8 cellular contexts compared by ENCODE assay signal in genomic region chr3:68972358-68972979, GRCh38. TPM values are rescaled to one million over a fixed set of nuclear protein-coding genes. Genes with fewer than 3 reads are reported as not detected.
DNase-seq lines count a peak whose midpoint lies in the region; ATAC-seq and TF ChIP-seq lines count a peak whose summit lies in the region.

No MANE protein-coding gene starts in this region.

- H3K9me3 Mint-ChIP-seq in stimulated activated effector memory CD8-positive, alpha-beta T cell treated with anti-CD3 and anti-CD28 coated beads, Interleukin-12 subunit alpha, Interleukin-12 subunit beta, amount 100 ng/mL, for 72 hours, result no peaks in the 10 kb centered on the region

- no peak overlapping the region for H3K4me3 Mint-ChIP-seq in stimulated activated effector memory CD8-positive, alpha-beta T cell treated with anti-CD3 and anti-CD28 coated beads, Interleukin-12 subunit alpha, Interleukin-12 subunit beta, amount 100 ng/mL, for 72 hours

- 34% methylated on average over 11 of the region's 11 CpGs for WGBS in liver

- no peak overlapping the region for H3K4me3 ChIP-seq in SU-DHL-6 (ENCODE audit: insufficient read depth, low read length, poor library complexity, severe bottlenecking)
- H3K4me3 ChIP-seq in liver (ENCODE audit: low read depth in 1 of 3, low read length in 3 of 3), result no peak overlapping the region

- peak; percentile 60 for ATAC-seq in GM21528 (IDR thresholded peaks at IDR 0.05; ENCODE audit: low FRiP score, unreplicated experiment)
- ATAC-seq in stimulated activated effector memory CD8-positive, alpha-beta T cell treated with anti-CD3 and anti-CD28 coated beads, Interleukin-12 subunit alpha, Interleukin-12 subunit beta, amount 100 ng/mL, for 72 hours, result peak; percentile 83

- no peak overlapping the region for H3K4me2 ChIP-seq in SU-DHL-6 (ENCODE audit: low read depth, low read length, poor library complexity, severe bottlenecking)

- H3K27me3 ChIP-seq in SU-DHL-6 (ENCODE audit: low read length), result no peaks in the 10 kb centered on the region
- H3K27me3 ChIP-seq in liver (ENCODE audit: control insufficient read depth in 4 of 4, insufficient read depth in 4 of 4, low read length in 3 of 4), result peaks cover 0 to 3% (median 0%) of the 10 kb centered on the region in 4 donors

- H3K27ac ChIP-seq in SU-DHL-6 (ENCODE audit: low read depth, low read length) (no peak overlapping the region), caudate nucleus (ENCODE audit: low read depth, low read length) (no peak overlapping the region), liver (ENCODE audit: low read depth in 1 of 2, low read length in 2 of 2) (no peak overlapping the region)

- peak; percentile 64 for DNase-seq in ELR (ENCODE audit: low read depth)
- peak; percentile 19 for DNase-seq in LoVo (ENCODE audit: low spot score)
- DNase-seq in caudate nucleus (lab: John Stamatoyannopoulos, UW), result peak in 53 of 61 donors; percentile 1 to 77 (median 43)
- peak in 1 of 2 donors; percentile 73 for DNase-seq in stimulated activated effector memory CD8-positive, alpha-beta T cell treated with anti-CD3 and anti-CD28 coated beads, Interleukin-12 subunit alpha, Interleukin-12 subunit beta, amount 100 ng/mL, for 72 hours (ENCODE audit: low spot score in 2 of 2)
- no peak for DNase-seq in NK-92 treated with Interleukin-12 subunit alpha and Interleukin-12 subunit beta, amount 100 ng/mL, for 24 hours (lab: John Stamatoyannopoulos, UW)

- TF ChIP-seq RAD21 in liver (IDR thresholded peaks at IDR 0.05), result peak; percentile 79 to 88

- H3K9me3 ChIP-seq in SU-DHL-6 (ENCODE audit: insufficient read depth, low read length), result no peaks in the 10 kb centered on the region
- no peaks in the 10 kb centered on the region for H3K9me3 ChIP-seq in liver (ENCODE audit: control insufficient read depth in 4 of 4, low read length in 3 of 4)

- peak; percentile 84 for TF ChIP-seq CTCF in SU-DHL-6 (IDR thresholded peaks at IDR 0.05; ENCODE audit: insufficient read depth, low read length, poor library complexity, severe bottlenecking)
- TF ChIP-seq CTCF in liver (IDR thresholded peaks at IDR 0.05; ENCODE audit: low read depth, low read length, missing input control), result peak; percentile 54

- no peaks in the 10 kb centered on the region for H3K9me2 ChIP-seq in SU-DHL-6 (replicated peaks; ENCODE audit: insufficient read depth, low read length)

- no peaks in the 10 kb centered on the region for H3K79me2 ChIP-seq in SU-DHL-6 (ENCODE audit: insufficient read depth, low read length)

- H3K9ac ChIP-seq in SU-DHL-6 (ENCODE audit: low read length) (no peak overlapping the region), liver (ENCODE audit: low read depth in 1 of 2, low read length in 2 of 2) (no peak overlapping the region)

- no peaks in the 10 kb centered on the region for H3K4me1 ChIP-seq in liver (ENCODE audit: control insufficient read depth in 4 of 4, insufficient read depth in 4 of 4, low read length in 3 of 4)

- no peak overlapping the region for H3K27ac Mint-ChIP-seq in stimulated activated effector memory CD8-positive, alpha-beta T cell treated with anti-CD3 and anti-CD28 coated beads, Interleukin-12 subunit alpha, Interleukin-12 subunit beta, amount 100 ng/mL, for 72 hours

- no peaks in the 10 kb centered on the region for H3K4me1 Mint-ChIP-seq in stimulated activated effector memory CD8-positive, alpha-beta T cell treated with anti-CD3 and anti-CD28 coated beads, Interleukin-12 subunit alpha, Interleukin-12 subunit beta, amount 100 ng/mL, for 72 hours

- H3F3A ChIP-seq in SU-DHL-6 (ENCODE audit: insufficient read depth), result no peaks in the 10 kb centered on the region

- H2AFZ ChIP-seq in SU-DHL-6 (ENCODE audit: low read depth, low read length, severe bottlenecking), result no peak overlapping the region

- H4K20me1 ChIP-seq in SU-DHL-6 (ENCODE audit: low read depth, low read length), result no peaks in the 10 kb centered on the region

- H3K36me3 Mint-ChIP-seq in stimulated activated effector memory CD8-positive, alpha-beta T cell treated with anti-CD3 and anti-CD28 coated beads, Interleukin-12 subunit alpha, Interleukin-12 subunit beta, amount 100 ng/mL, for 72 hours, result peaks cover 16% of the 10 kb centered on the region

- H3K36me3 ChIP-seq in SU-DHL-6 (ENCODE audit: low read length) (peaks cover 4% of the 10 kb centered on the region; the same call in 1 of the 2 replicates), liver (ENCODE audit: control insufficient read depth in 4 of 4, insufficient read depth in 3 of 4, low read depth in 1 of 4, low read length in 3 of 4) (peaks cover 0 to 7% (median 3%) of the 10 kb centered on the region in 4 donors)

TF ChIP-seq in liver, 16 proteins besides CTCF, POLR2A, EP300 and RAD21:
- no peak for TF ChIP-seq MAX (IDR thresholded peaks at IDR 0.05)
- TF ChIP-seq NR2F2 (IDR thresholded peaks at IDR 0.05), result no peak
- no peak for TF ChIP-seq HNF4G (IDR thresholded peaks at IDR 0.05)
- no peak for TF ChIP-seq ZBTB33 (IDR thresholded peaks at IDR 0.05)
- no peak for TF ChIP-seq YY1 (IDR thresholded peaks at IDR 0.05)
- TF ChIP-seq TAF1 (conservative IDR thresholded peaks at IDR 0.05), result no peak
- TF ChIP-seq RXRA (IDR thresholded peaks at IDR 0.05), result no peak
TF ChIP-seq in liver: peak in this region for 0.

RNA-seq across cellular contexts. Expression of gene TAFA4, which starts 40.1 kb away (rescaled TPM):
- total RNA-seq in liver, result under 1 TPM in 1 of 2 donors, not detected in 1; 0.70 TPM
- under 1 TPM in 1 of 2 donors, not detected in 1; 0.02 TPM for polyA plus RNA-seq in liver

RNA-seq across cellular contexts. Expression of gene EOGT, which starts 41.0 kb away (rescaled TPM):
- 1 to 10 TPM; 7.4 to 7.5 TPM for total RNA-seq in liver
- 1 to 10 TPM; 2.6 to 2.8 TPM for polyA plus RNA-seq in liver
